Comparison of ENCODE assay signal across 14 cellular contexts in the genomic region with DNA sequence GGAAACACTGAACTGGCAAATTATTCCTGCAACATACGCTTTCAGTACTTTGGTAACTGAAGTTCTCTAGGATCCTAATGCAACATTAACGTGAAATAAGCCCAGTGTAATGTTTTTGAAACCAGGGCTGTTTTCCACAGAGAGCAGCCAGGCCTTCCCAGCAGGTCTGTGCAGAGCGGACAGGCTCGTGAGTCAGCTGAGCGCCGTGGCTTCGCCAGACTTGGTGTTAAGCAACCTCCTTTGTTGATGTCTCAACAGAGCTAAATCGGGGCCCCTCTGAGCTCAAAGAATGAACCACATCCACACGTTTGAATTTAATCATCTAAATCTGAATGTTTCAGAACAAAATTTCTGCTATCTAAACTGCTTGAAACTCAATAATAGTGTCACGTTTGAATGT.
A peak's percentile ranks its signal among the peaks of the same experiment; 100 is the strongest.
DNase-seq lines count a peak whose midpoint lies in the region; ATAC-seq and TF ChIP-seq lines count a peak whose summit lies in the region.
"Had no signal": no experiment of that assay in that cellular context is flagged by ENCODE, and none has a peak within 500 bp of the region (broad histone marks: within the 10 kb centered on the region; RNA-seq: fewer than 3 reads in every experiment).

No MANE protein-coding gene starts in this region.

- peaks cover 0 to 4% (median 0%) of the 10 kb centered on the region in 9 donors for H3K4me1 ChIP-seq in heart right ventricle
- no peaks in the 10 kb centered on the region for H3K4me1 ChIP-seq in colonic mucosa

- ATAC-seq in left ventricle myocardium superior, result no peak
- no peak for ATAC-seq in heart right ventricle

- H3K27me3 ChIP-seq in heart right ventricle (peaks cover 0 to 9% (median 0%) of the 10 kb centered on the region in 7 donors), brain microvascular endothelial cell (replicated peaks) (no peaks in the 10 kb centered on the region), colonic mucosa (no peaks in the 10 kb centered on the region)

- POLR2A ChIA-PET in HEK293T (lab: Yijun Ruan, JAX), result no interaction called here

- H3K27ac ChIP-seq in heart right ventricle (no peak overlapping the region), brain microvascular endothelial cell (no peak overlapping the region), colonic mucosa (no peak overlapping the region)
- H3K27ac ChIP-seq: thoracic aorta had no signal

- CTCF ChIA-PET in HEK293T (lab: Yijun Ruan, JAX), result interaction anchor here (0.7 kb wide), 1 partner anchor 666 kb away, joined by 7 read pairs; no protein-coding TSS in a partner anchor

- DNase-seq in left ventricle myocardium superior, result peak; percentile 41
- DNase-seq in heart right ventricle, result no peak
- peak; percentile 56 for DNase-seq in brain microvascular endothelial cell
- DNase-seq in mucosa of gallbladder (ENCODE audit: low spot score), result peak; percentile 25
- no peak for DNase-seq in GF-D8 (lab: John Stamatoyannopoulos, UW)
- no peak for DNase-seq in NCI-H526 treated with DMSO at 0.1 percent for 48 hours (lab: John Stamatoyannopoulos, UW)
- no peak for DNase-seq in colonic mucosa
- DNase-seq in HEK293T (ENCODE audit: extremely low spot score), result no peak
- DNase-seq: activated CD8-positive, alpha-beta memory T cell treated with anti-CD3 and anti-CD28 coated beads, Interleukin-2, amount 50 U/mL, for 48 hours; heart left ventricle; NCI-H526; stimulated activated CD4-positive, alpha-beta T cell treated with anti-CD3 and anti-CD28 coated beads, Interleukin-4, amount 100 ng/mL, for 4 hours; T-helper 9 cell had no signal

- H3K36me3 ChIP-seq in heart right ventricle, result no peaks in the 10 kb centered on the region
- no peaks in the 10 kb centered on the region for H3K36me3 ChIP-seq in brain microvascular endothelial cell (replicated peaks)
- no peaks in the 10 kb centered on the region for H3K36me3 ChIP-seq in colonic mucosa
- H3K36me3 ChIP-seq: heart left ventricle, thoracic aorta had no signal

- H3K4me3 ChIP-seq in heart right ventricle (no peak overlapping the region), brain microvascular endothelial cell (ENCODE audit: low read depth, low read length) (no peak overlapping the region), colonic mucosa (no peak overlapping the region)
- H3K4me3 ChIP-seq: heart left ventricle, thoracic aorta had no signal

- H3K9me3 ChIP-seq in heart right ventricle (no peaks in the 10 kb centered on the region), colonic mucosa (no peaks in the 10 kb centered on the region)
- H3K9me3 ChIP-seq: thoracic aorta had no signal

- TF ChIP-seq CTCF in heart right ventricle (IDR thresholded peaks at IDR 0.05) (no peak), brain microvascular endothelial cell (IDR thresholded peaks at IDR 0.05; ENCODE audit: low read depth, low read length, missing control alignments) (no peak), colonic mucosa (IDR thresholded peaks at IDR 0.05) (no peak)

- no peak overlapping the region for H3K9ac ChIP-seq in colonic mucosa (ENCODE audit: low read depth in 2 of 2, low read length in 2 of 2)

- intact Hi-C loops in left ventricle myocardium superior (cut with micrococcal nuclease) (no loop called here), heart right ventricle (cut with DNase I) (no loop called here), colonic mucosa (cut with DNase I) (no loop called here)

- WGBS in heart right ventricle, 2 donors, result 77 to 81% methylated on average over 10 of the region's 10 CpGs

- in situ Hi-C loops in brain microvascular endothelial cell (cut with HindIII; ENCODE audit: low pct_ligation_motif_present, low sequenced_read_pairs), result no loop called here

TF ChIP-seq in HEK293T, 16 proteins besides CTCF, POLR2A, EP300 and RAD21:
- TF ChIP-seq, protein P1, sequence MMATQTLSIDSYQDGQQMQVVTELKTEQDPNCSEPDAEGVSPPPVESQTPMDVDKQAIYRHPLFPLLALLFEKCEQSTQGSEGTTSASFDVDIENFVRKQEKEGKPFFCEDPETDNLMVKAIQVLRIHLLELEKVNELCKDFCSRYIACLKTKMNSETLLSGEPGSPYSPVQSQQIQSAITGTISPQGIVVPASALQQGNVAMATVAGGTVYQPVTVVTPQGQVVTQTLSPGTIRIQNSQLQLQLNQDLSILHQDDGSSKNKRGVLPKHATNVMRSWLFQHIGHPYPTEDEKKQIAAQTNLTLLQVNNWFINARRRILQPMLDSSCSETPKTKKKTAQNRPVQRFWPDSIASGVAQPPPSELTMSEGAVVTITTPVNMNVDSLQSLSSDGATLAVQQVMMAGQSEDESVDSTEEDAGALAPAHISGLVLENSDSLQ (IDR thresholded peaks at IDR 0.05), result no peak
- TF ChIP-seq HDGF (IDR thresholded peaks at IDR 0.05; ENCODE audit: borderline replicate concordance), result no peak
- TF ChIP-seq BHLHE40 (IDR thresholded peaks at IDR 0.05; ENCODE audit: borderline replicate concordance), result no peak
- no peak for TF ChIP-seq ELF4 (IDR thresholded peaks at IDR 0.05)

Comparison
In these comparisons a context has a peak if more than half of its experiments do, and no peak if none do; other contexts are left out.
1. DNase-seq: peak in left ventricle myocardium superior (single experiment), brain microvascular endothelial cell (single experiment) and mucosa of gallbladder (single experiment); none in heart right ventricle (0 of 2), GF-D8 (single experiment), NCI-H526 treated with DMSO at 0.1 percent for 48 hours (single experiment), colonic mucosa (single experiment) and HEK293T (single experiment).